24 cellular contexts compared by ENCODE assay signal in the genomic region with DNA sequence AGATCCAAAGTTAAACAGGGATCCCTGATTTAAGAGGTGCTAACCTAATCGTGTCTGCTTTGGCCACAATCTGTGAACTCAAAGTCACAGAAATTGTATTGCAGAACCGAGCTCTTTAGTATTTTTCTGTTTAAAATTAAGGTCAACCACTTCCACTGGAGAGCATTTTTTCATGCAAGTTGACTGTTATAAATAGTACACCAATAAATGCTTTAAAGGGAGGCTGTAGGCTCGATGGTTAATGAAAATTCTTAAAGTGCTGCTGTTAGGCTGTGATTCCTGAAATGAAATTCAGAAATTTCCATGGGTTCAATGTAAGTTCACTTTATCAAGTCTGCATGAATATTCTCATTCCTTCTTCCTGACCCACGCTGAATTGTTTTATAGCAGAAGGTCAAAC.
"Had no signal": no experiment of that assay in that cellular context is flagged by ENCODE, and none has a peak within 500 bp of the region (broad histone marks: within the 10 kb centered on the region; RNA-seq: fewer than 3 reads in every experiment).

No MANE protein-coding gene starts in this region.

- H3K27me3 Mint-ChIP-seq: activated naive CD8-positive, alpha-beta T cell had no signal

- H3K27ac ChIP-seq: body of pancreas, cardiac muscle cell, heart right ventricle, pancreas, psoas muscle, suprapubic skin, tibial artery, upper lobe of right lung had no signal

- H3K4me3 Mint-ChIP-seq: activated naive CD8-positive, alpha-beta T cell; nephron progenitor cell had no signal

- H3K27ac Mint-ChIP-seq: activated naive CD8-positive, alpha-beta T cell; nephron progenitor cell had no signal

- H3K36me3 Mint-ChIP-seq: activated naive CD8-positive, alpha-beta T cell had no signal

- H3K9me3 ChIP-seq: body of pancreas, pancreas, psoas muscle, suprapubic skin, tibial artery, upper lobe of right lung had no signal

- H3K4me1 ChIP-seq: upper lobe of right lung had no signal

- H3K4me3 ChIP-seq: body of pancreas, cardiac muscle cell, heart right ventricle, lung, pancreas, psoas muscle, suprapubic skin, tibial artery, upper lobe of right lung had no signal

- H3K27me3 ChIP-seq: body of pancreas, cardiac muscle cell, heart right ventricle, pancreas, suprapubic skin, tibial artery, upper lobe of right lung had no signal

- DNase-seq: activated CD4-positive, alpha-beta T cell treated with anti-CD3 and anti-CD28 coated beads for 4 hours; activated CD4-positive, alpha-beta T cell treated with anti-CD3 and anti-CD28 coated beads, Interleukin-2, amount 50 U/mL, for 4 hours; activated effector memory CD4-positive, alpha-beta T cell treated with Interleukin-2 at 50 U/mL for 16 hours; activated naive CD4-positive, alpha-beta T cell treated with Interleukin-2 at 50 U/mL for 16 hours; activated T-cell treated with anti-CD3 and anti-CD28 coated beads for 4 hours; anterior cingulate cortex; body of pancreas; cortex of kidney; foreskin melanocyte; heart right ventricle; kidney glomerular epithelial cell; nephron progenitor cell; pancreas; psoas muscle; stimulated activated CD4-positive, alpha-beta T cell treated with anti-CD3 and anti-CD28 coated beads, Interleukin-15, amount 100 ng/mL, for 24 hours; stimulated activated naive CD4-positive, alpha-beta T cell; tibial artery; upper lobe of right lung had no signal

- ATAC-seq: body of pancreas, esophagus mucosa, left lobe of liver, pancreas, psoas muscle, upper lobe of right lung had no signal

- H3K36me3 ChIP-seq: cardiac muscle cell, heart right ventricle, pancreas, suprapubic skin, tibial artery, upper lobe of right lung had no signal
